Comparison of ENCODE assay signal across 3 cellular contexts in genomic region chr6:21861942-21862341, GRCh38.
TF ChIP-seq lines count a peak whose summit lies in the region.

No MANE protein-coding gene starts in this region.

TF ChIP-seq in HepG2, 621 proteins besides CTCF, POLR2A, EP300 and RAD21 (continued from another document):
- TF ChIP-seq ZGPAT (CRISPR knock-in tag; IDR thresholded peaks at IDR 0.05), result no peak

TF ChIP-seq in GM23338, 12 proteins besides CTCF, POLR2A, EP300 and RAD21 (continued from another document):
- TF ChIP-seq ETS1 (IDR thresholded peaks at IDR 0.05), result no peak

TF ChIP-seq in GM12878, 131 proteins besides CTCF, POLR2A, EP300 and RAD21 (continued from another document):
- 0 out of 2 replicates have a peak, but pooled peaks have one; percentile 9 for TF ChIP-seq RUNX3 (IDR thresholded peaks at IDR 0.05; ENCODE audit: low read length)
- no peak for TF ChIP-seq ZBTB11 (CRISPR knock-in tag; IDR thresholded peaks at IDR 0.05)
- TF ChIP-seq STAT3 (IDR thresholded peaks at IDR 0.05; ENCODE audit: low read depth, low read length), result no peak
- TF ChIP-seq USF1 (IDR thresholded peaks at IDR 0.05; ENCODE audit: borderline replicate concordance, extremely low read length, insufficient read depth, low read depth, low read length), result no peak
TF ChIP-seq in GM12878: peak in this region for 3.
